In genomic region chr12:67515679-67516363, GRCh38 we compare ENCODE assay signal across 9 cellular contexts.
DNase-seq lines count a peak whose midpoint lies in the region; ATAC-seq and TF ChIP-seq lines count a peak whose summit lies in the region.
"Had no signal": no experiment of that assay in that cellular context is flagged by ENCODE, and none has a peak within 500 bp of the region (broad histone marks: within the 10 kb centered on the region; RNA-seq: fewer than 3 reads in every experiment).

No MANE protein-coding gene starts in this region.

- H3K27ac ChIP-seq in SK-N-SH (ENCODE audit: low read depth in 2 of 2, low read length in 1 of 2) (no peak overlapping the region), stomach (peak overlapping the region; percentile 27 to 71 (median 34)), WERI-Rb-1 (no peak overlapping the region)
- H3K27ac ChIP-seq: thoracic aorta had no signal

- peak in 1 of 2 experiments; percentile 45; a peak in 1 of 4 replicates for TF ChIP-seq EP300 in SK-N-SH (IDR thresholded peaks at IDR 0.05; ENCODE audit: borderline replicate concordance in 1 of 2, low read depth in 1 of 2, low read length in 1 of 2)
- TF ChIP-seq EP300 in stomach (IDR thresholded peaks at IDR 0.05) = no peak

- WGBS in SK-N-SH (ENCODE audit: low lambda C conversion rate) = 82% methylated on average over 8 of the region's 10 CpGs
- WGBS in stomach, 5 donors = 28 to 47% (median 38%) methylated on average over 10 of the region's 10 CpGs

- no peak overlapping the region for H2AFZ ChIP-seq in SK-N-SH (ENCODE audit: low read depth)

- H3K9me2 ChIP-seq in SK-N-SH = no peaks in the 10 kb centered on the region

- no peaks in the 10 kb centered on the region for H3K9me3 Mint-ChIP-seq in activated T-cell treated with anti-CD3 and anti-CD28 coated beads, Interleukin-2, amount 50 U/mL, for 4 hours

- ATAC-seq in SK-N-SH treated with all-trans-retinoic acid at 6 μM for 48 hours = no peak
- peak; percentile 94 for ATAC-seq in HG02763 (IDR thresholded peaks at IDR 0.05; ENCODE audit: unreplicated experiment)
- peak; percentile 34 to 61 for ATAC-seq in activated T-cell treated with anti-CD3 and anti-CD28 coated beads, Interleukin-2, amount 50 U/mL, for 4 hours

- H3K27me3 ChIP-seq in SK-N-SH (ENCODE audit: insufficient read depth) = no peaks in the 10 kb centered on the region
- no peaks in the 10 kb centered on the region for H3K27me3 ChIP-seq in stomach
- no peaks in the 10 kb centered on the region for H3K27me3 ChIP-seq in WERI-Rb-1 (ENCODE audit: insufficient read depth, low read depth, severe bottlenecking)

- H3K4me1 Mint-ChIP-seq in activated T-cell treated with anti-CD3 and anti-CD28 coated beads, Interleukin-2, amount 50 U/mL, for 4 hours (ENCODE audit: low read depth) = peaks cover 53% of the 10 kb centered on the region

- H3K9ac ChIP-seq in SK-N-SH = no peak overlapping the region

- CTCF ChIA-PET in SK-N-SH (lab: Yijun Ruan, JAX) = interaction anchor here (0.7 to 1.0 kb wide), 2 partner anchors 134 to 161 kb away, joined by 3 read pairs; no protein-coding TSS in a partner anchor

- intact Hi-C loops in stomach (cut with DNase I; ENCODE audit: low total_unique reads) = no loop called here

- no peak for TF ChIP-seq POLR2A in stomach (IDR thresholded peaks at IDR 0.05)

- no peak for TF ChIP-seq RAD21 in SK-N-SH (IDR thresholded peaks at IDR 0.05; ENCODE audit: low read length)

- H3K9me3 ChIP-seq in SK-N-SH = no peaks in the 10 kb centered on the region
- H3K9me3 ChIP-seq in stomach = no peaks in the 10 kb centered on the region
- no peaks in the 10 kb centered on the region for H3K9me3 ChIP-seq in WERI-Rb-1 (ENCODE audit: severe bottlenecking)
- H3K9me3 ChIP-seq: thoracic aorta had no signal

- no peaks in the 10 kb centered on the region for H3K27me3 Mint-ChIP-seq in activated T-cell treated with anti-CD3 and anti-CD28 coated beads, Interleukin-2, amount 50 U/mL, for 4 hours (ENCODE audit: low read depth)

- H3K36me3 ChIP-seq in SK-N-SH (replicated peaks in 1 of 2; ENCODE audit: control insufficient read depth in 1 of 2, insufficient read depth in 2 of 2, low read length in 1 of 2) (no peaks in the 10 kb centered on the region), stomach (no peaks in the 10 kb centered on the region), WERI-Rb-1 (no peaks in the 10 kb centered on the region)
- H3K36me3 ChIP-seq: thoracic aorta had no signal

- no peaks in the 10 kb centered on the region for H4K20me1 ChIP-seq in SK-N-SH (ENCODE audit: insufficient read depth)

- TF ChIP-seq CTCF in SK-N-SH (IDR thresholded peaks at IDR 0.05) = no peak
- no peak for TF ChIP-seq CTCF in stomach (IDR thresholded peaks at IDR 0.05)
- TF ChIP-seq CTCF in WERI-Rb-1 (IDR thresholded peaks at IDR 0.05; ENCODE audit: low read depth, low read length) = no peak

- peak overlapping the region; percentile 50 for H3K4me3 Mint-ChIP-seq in activated T-cell treated with anti-CD3 and anti-CD28 coated beads, Interleukin-2, amount 50 U/mL, for 4 hours

- no peaks in the 10 kb centered on the region for H3F3A ChIP-seq in SK-N-SH (replicated peaks; ENCODE audit: insufficient read depth)

- H3K4me1 ChIP-seq in SK-N-SH (ENCODE audit: control insufficient read depth in 1 of 2, insufficient read depth in 2 of 2, low read depth in 1 of 2, low read length in 1 of 2) (peaks cover 0 to 10% of the 10 kb centered on the region in 2 experiments; a peak in 2 of 4 replicates), stomach (peaks cover 22 to 28% (median 26%) of the 10 kb centered on the region in 4 donors)

- no peaks in the 10 kb centered on the region for H3K79me2 ChIP-seq in SK-N-SH (ENCODE audit: insufficient read depth)

- H3K4me2 ChIP-seq in SK-N-SH = no peak overlapping the region

- no peak overlapping the region for H3K4me3 ChIP-seq in SK-N-SH (ENCODE audit: low read depth in 2 of 2, low read length in 1 of 2)
- H3K4me3 ChIP-seq in stomach = no peak overlapping the region
- H3K4me3 ChIP-seq in WERI-Rb-1 (ENCODE audit: low read depth, low read length) = no peak overlapping the region
- H3K4me3 ChIP-seq: thoracic aorta had no signal

- DNase-seq in SK-N-SH (no peak), NCI-H2029 (lab: John Stamatoyannopoulos, UW) (peak; percentile 90), stomach (peak; percentile 57), WERI-Rb-1 (no peak), GF-D8 (lab: John Stamatoyannopoulos, UW) (no peak)
- no peak for DNase-seq in activated T-cell treated with anti-CD3 and anti-CD28 coated beads, Interleukin-2, amount 50 U/mL, for 4 hours

- H3K36me3 Mint-ChIP-seq in activated T-cell treated with anti-CD3 and anti-CD28 coated beads, Interleukin-2, amount 50 U/mL, for 4 hours (ENCODE audit: insufficient read depth) = no peaks in the 10 kb centered on the region

- POLR2A ChIA-PET in SK-N-SH (lab: Yijun Ruan, JAX) = interaction anchor here (0.9 kb wide), 1 partner anchor 135 kb away, joined by 3 read pairs; no protein-coding TSS in a partner anchor

TF ChIP-seq in SK-N-SH, 30 proteins besides CTCF, POLR2A, EP300 and RAD21:
- TF ChIP-seq MXI1 (IDR thresholded peaks at IDR 0.05; ENCODE audit: low read depth, low read length) (peak; percentile 52; the same call in 1 of the 2 replicates), GATA2 (CRISPR knock-in tag; IDR thresholded peaks at IDR 0.05) (no peak)

TF ChIP-seq in SK-N-SH treated with all-trans-retinoic acid at 6 μM for 48 hours, 23 proteins besides CTCF, POLR2A, EP300 and RAD21 (continues in another document):
- TF ChIP-seq ZC3H10 (CRISPR knock-in tag; IDR thresholded peaks at IDR 0.05) (no peak), CREB5 (CRISPR knock-in tag; IDR thresholded peaks at IDR 0.05; ENCODE audit: low read depth) (no peak), ARNTL (CRISPR knock-in tag; IDR thresholded peaks at IDR 0.05; ENCODE audit: borderline replicate concordance, low read depth) (no peak), BACH2 (CRISPR knock-in tag; IDR thresholded peaks at IDR 0.05; ENCODE audit: borderline replicate concordance) (no peak), GLIS3 (CRISPR knock-in tag; IDR thresholded peaks at IDR 0.05) (no peak), TOX (CRISPR knock-in tag; IDR thresholded peaks at IDR 0.05; ENCODE audit: borderline replicate concordance) (no peak), PATZ1 (CRISPR knock-in tag; IDR thresholded peaks at IDR 0.05; ENCODE audit: borderline replicate concordance) (no peak), TSHZ2 (CRISPR knock-in tag; IDR thresholded peaks at IDR 0.05) (no peak), ZFP3 (CRISPR knock-in tag; IDR thresholded peaks at IDR 0.05) (no peak), ZNF565 (CRISPR knock-in tag; conservative IDR thresholded peaks at IDR 0.05; ENCODE audit: low read depth) (no peak)

Comparison
In these comparisons a context has a peak if more than half of its experiments do, and no peak if none do; other contexts are left out.
1. DNase-seq: peak in NCI-H2029 (single experiment) and stomach (single experiment); none in SK-N-SH (single experiment), activated T-cell treated with anti-CD3 and anti-CD28 coated beads, Interleukin-2, amount 50 U/mL, for 4 hours (single experiment), WERI-Rb-1 (single experiment) and GF-D8 (single experiment).
2. H3K27ac ChIP-seq: peak in stomach (5 of 5); none in SK-N-SH (0 of 2) and WERI-Rb-1 (single experiment).